Comparison of ENCODE assay signal across 1 cellular context in the genomic region with DNA sequence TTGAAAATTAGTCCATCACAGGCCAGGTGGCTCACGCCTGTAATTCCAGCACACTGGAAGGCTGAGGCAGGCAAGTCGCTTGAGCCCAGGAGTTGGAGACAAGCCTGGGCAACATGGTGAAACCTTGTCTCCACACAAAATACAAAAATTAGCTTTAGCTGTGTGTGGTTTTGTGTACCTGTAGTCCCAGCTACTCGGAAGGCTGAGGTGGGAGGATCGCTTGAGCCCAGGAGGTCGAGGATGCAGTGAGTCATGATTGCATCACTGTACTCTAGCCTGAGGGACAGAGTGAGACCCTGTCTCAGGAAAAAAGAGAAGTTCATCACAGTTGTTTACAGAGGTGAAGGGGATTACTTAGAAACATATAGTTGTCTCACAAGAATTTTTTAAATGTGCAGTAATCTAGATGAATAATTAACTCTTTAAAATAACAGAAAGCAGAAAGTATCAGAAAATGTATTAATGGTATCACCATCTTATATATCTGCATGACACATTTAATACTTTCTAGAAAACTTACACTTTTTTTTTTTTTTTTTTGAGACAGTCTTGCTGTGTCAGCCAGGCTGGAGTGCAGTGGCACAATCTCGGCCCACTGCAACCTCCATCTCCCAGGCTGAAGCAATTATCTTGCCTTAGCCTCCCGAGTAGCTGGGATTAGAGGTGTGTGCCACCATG.
TF ChIP-seq lines count a peak whose summit lies in the region.

No MANE protein-coding gene starts in this region.

TF ChIP-seq in HepG2, 621 proteins besides CTCF, POLR2A, EP300 and RAD21 (continued from another document and continues in another):
- TF ChIP-seq SOX5 (CRISPR knock-in tag; IDR thresholded peaks at IDR 0.05; ENCODE audit: borderline replicate concordance) = peak; percentile 56; the same call in 1 of the 2 replicates
- TF ChIP-seq ZNF335 (CRISPR knock-in tag; IDR thresholded peaks at IDR 0.05) = no peak
- TF ChIP-seq SMAD3 (CRISPR knock-in tag; IDR thresholded peaks at IDR 0.05) = peak; percentile 21; the same call in 1 of the 2 replicates
- peak; percentile 79 for TF ChIP-seq RARA (CRISPR knock-in tag; IDR thresholded peaks at IDR 0.05)
- TF ChIP-seq ZNF598 (CRISPR knock-in tag; IDR thresholded peaks at IDR 0.05; ENCODE audit: borderline replicate concordance) = no peak
- 0 out of 2 replicates have a peak, but pooled peaks have one; percentile 53 for TF ChIP-seq THAP11 (CRISPR knock-in tag; IDR thresholded peaks at IDR 0.05)
- TF ChIP-seq MYNN (CRISPR knock-in tag; IDR thresholded peaks at IDR 0.05; ENCODE audit: low read depth) = no peak
- TF ChIP-seq FOXA3 (CRISPR knock-in tag; IDR thresholded peaks at IDR 0.05) = peak; percentile 87
- TF ChIP-seq, protein P1, sequence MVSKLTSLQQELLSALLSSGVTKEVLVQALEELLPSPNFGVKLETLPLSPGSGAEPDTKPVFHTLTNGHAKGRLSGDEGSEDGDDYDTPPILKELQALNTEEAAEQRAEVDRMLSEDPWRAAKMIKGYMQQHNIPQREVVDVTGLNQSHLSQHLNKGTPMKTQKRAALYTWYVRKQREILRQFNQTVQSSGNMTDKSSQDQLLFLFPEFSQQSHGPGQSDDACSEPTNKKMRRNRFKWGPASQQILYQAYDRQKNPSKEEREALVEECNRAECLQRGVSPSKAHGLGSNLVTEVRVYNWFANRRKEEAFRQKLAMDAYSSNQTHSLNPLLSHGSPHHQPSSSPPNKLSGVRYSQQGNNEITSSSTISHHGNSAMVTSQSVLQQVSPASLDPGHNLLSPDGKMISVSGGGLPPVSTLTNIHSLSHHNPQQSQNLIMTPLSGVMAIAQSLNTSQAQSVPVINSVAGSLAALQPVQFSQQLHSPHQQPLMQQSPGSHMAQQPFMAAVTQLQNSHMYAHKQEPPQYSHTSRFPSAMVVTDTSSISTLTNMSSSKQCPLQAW (CRISPR knock-in tag; IDR thresholded peaks at IDR 0.05) = 0 out of 2 replicates have a peak, but pooled peaks have one; percentile 40
- TF ChIP-seq KMT2A (CRISPR knock-in tag; IDR thresholded peaks at IDR 0.05) = peak; percentile 50; the same call in 1 of the 2 replicates
- TF ChIP-seq HNF4A (CRISPR knock-in tag; IDR thresholded peaks at IDR 0.05) = peak; percentile 52
- peak; percentile 65; the same call in 1 of the 2 replicates for TF ChIP-seq JUN (CRISPR knock-in tag; IDR thresholded peaks at IDR 0.05)
- TF ChIP-seq PITX1 (CRISPR knock-in tag; IDR thresholded peaks at IDR 0.05) = peak; percentile 56; the same call in 1 of the 2 replicates
- TF ChIP-seq, protein P2, sequence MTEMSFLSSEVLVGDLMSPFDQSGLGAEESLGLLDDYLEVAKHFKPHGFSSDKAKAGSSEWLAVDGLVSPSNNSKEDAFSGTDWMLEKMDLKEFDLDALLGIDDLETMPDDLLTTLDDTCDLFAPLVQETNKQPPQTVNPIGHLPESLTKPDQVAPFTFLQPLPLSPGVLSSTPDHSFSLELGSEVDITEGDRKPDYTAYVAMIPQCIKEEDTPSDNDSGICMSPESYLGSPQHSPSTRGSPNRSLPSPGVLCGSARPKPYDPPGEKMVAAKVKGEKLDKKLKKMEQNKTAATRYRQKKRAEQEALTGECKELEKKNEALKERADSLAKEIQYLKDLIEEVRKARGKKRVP (CRISPR knock-in tag; IDR thresholded peaks at IDR 0.05) = peak; percentile 63 to 97; a peak in 3 of 4 replicates
- TF ChIP-seq, protein P3, sequence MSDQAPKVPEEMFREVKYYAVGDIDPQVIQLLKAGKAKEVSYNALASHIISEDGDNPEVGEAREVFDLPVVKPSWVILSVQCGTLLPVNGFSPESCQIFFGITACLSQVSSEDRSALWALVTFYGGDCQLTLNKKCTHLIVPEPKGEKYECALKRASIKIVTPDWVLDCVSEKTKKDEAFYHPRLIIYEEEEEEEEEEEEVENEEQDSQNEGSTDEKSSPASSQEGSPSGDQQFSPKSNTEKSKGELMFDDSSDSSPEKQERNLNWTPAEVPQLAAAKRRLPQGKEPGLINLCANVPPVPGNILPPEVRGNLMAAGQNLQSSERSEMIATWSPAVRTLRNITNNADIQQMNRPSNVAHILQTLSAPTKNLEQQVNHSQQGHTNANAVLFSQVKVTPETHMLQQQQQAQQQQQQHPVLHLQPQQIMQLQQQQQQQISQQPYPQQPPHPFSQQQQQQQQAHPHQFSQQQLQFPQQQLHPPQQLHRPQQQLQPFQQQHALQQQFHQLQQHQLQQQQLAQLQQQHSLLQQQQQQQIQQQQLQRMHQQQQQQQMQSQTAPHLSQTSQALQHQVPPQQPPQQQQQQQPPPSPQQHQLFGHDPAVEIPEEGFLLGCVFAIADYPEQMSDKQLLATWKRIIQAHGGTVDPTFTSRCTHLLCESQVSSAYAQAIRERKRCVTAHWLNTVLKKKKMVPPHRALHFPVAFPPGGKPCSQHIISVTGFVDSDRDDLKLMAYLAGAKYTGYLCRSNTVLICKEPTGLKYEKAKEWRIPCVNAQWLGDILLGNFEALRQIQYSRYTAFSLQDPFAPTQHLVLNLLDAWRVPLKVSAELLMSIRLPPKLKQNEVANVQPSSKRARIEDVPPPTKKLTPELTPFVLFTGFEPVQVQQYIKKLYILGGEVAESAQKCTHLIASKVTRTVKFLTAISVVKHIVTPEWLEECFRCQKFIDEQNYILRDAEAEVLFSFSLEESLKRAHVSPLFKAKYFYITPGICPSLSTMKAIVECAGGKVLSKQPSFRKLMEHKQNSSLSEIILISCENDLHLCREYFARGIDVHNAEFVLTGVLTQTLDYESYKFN (CRISPR knock-in tag; conservative IDR thresholded peaks at IDR 0.05) = peak; percentile 50
- TF ChIP-seq ISX (CRISPR knock-in tag; conservative IDR thresholded peaks at IDR 0.05) = no peak
- TF ChIP-seq HDAC2 (CRISPR knock-in tag; IDR thresholded peaks at IDR 0.05) = peak; percentile 43; the same call in 1 of the 2 replicates
- no peak for TF ChIP-seq ZNF589 (CRISPR knock-in tag; conservative IDR thresholded peaks at IDR 0.05)
- TF ChIP-seq ATF7 (IDR thresholded peaks at IDR 0.05) = peak; percentile 54; the same call in 1 of the 2 replicates
- TF ChIP-seq ATF7 (CRISPR knock-in tag; IDR thresholded peaks at IDR 0.05) = no peak
- TF ChIP-seq ZNF839 (CRISPR knock-in tag; IDR thresholded peaks at IDR 0.05; ENCODE audit: borderline replicate concordance) = no peak
- TF ChIP-seq, protein P4, sequence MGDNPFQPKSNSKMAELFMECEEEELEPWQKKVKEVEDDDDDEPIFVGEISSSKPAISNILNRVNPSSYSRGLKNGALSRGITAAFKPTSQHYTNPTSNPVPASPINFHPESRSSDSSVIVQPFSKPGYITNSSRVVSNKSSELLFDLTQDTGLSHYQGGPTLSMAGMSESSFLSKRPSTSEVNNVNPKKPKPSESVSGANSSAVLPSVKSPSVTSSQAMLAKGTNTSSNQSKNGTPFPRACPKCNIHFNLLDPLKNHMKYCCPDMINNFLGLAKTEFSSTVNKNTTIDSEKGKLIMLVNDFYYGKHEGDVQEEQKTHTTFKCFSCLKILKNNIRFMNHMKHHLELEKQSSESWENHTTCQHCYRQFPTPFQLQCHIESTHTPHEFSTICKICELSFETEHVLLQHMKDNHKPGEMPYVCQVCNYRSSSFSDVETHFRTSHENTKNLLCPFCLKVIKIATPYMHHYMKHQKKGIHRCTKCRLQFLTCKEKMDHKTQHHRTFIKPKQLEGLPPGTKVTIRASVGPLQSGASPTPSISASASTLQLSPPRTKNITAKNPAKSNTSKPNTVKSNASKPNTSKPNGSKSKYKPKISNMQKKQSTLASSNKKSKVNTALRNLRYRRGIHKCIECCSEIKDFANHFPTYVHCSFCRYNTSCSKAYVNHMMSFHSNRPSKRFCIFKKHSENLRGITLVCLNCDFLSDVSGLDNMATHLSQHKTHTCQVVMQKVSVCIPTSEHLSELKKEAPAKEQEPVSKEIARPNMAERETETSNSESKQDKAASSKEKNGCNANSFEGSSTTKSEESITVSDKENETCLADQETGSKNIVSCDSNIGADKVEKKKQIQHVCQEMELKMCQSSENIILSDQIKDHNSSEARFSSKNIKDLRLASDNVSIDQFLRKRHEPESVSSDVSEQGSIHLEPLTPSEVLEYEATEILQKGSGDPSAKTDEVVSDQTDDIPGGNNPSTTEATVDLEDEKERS (CRISPR knock-in tag; IDR thresholded peaks at IDR 0.05) = 0 out of 2 replicates have a peak, but pooled peaks have one; percentile 49
- no peak for TF ChIP-seq HCFC1 (IDR thresholded peaks at IDR 0.05; ENCODE audit: low read depth, low read length)
- TF ChIP-seq JUND (CRISPR knock-in tag; IDR thresholded peaks at IDR 0.05) = peak; percentile 92
- TF ChIP-seq, protein P5, sequence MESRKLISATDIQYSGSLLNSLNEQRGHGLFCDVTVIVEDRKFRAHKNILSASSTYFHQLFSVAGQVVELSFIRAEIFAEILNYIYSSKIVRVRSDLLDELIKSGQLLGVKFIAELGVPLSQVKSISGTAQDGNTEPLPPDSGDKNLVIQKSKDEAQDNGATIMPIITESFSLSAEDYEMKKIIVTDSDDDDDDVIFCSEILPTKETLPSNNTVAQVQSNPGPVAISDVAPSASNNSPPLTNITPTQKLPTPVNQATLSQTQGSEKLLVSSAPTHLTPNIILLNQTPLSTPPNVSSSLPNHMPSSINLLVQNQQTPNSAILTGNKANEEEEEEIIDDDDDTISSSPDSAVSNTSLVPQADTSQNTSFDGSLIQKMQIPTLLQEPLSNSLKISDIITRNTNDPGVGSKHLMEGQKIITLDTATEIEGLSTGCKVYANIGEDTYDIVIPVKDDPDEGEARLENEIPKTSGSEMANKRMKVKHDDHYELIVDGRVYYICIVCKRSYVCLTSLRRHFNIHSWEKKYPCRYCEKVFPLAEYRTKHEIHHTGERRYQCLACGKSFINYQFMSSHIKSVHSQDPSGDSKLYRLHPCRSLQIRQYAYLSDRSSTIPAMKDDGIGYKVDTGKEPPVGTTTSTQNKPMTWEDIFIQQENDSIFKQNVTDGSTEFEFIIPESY (CRISPR knock-in tag; IDR thresholded peaks at IDR 0.05) = no peak
- TF ChIP-seq NR2F6 (IDR thresholded peaks at IDR 0.05) = 0 out of 2 replicates have a peak, but pooled peaks have one; percentile 38
- TF ChIP-seq NR2F6 (CRISPR knock-in tag; IDR thresholded peaks at IDR 0.05) = peak; percentile 70
- no peak for TF ChIP-seq ZNF724P (CRISPR knock-in tag; IDR thresholded peaks at IDR 0.05; ENCODE audit: borderline replicate concordance)
- 0 out of 2 replicates have a peak, but pooled peaks have one; percentile 16 for TF ChIP-seq RBFOX2 (IDR thresholded peaks at IDR 0.05; ENCODE audit: low read depth, low read length)
- TF ChIP-seq, protein P6, sequence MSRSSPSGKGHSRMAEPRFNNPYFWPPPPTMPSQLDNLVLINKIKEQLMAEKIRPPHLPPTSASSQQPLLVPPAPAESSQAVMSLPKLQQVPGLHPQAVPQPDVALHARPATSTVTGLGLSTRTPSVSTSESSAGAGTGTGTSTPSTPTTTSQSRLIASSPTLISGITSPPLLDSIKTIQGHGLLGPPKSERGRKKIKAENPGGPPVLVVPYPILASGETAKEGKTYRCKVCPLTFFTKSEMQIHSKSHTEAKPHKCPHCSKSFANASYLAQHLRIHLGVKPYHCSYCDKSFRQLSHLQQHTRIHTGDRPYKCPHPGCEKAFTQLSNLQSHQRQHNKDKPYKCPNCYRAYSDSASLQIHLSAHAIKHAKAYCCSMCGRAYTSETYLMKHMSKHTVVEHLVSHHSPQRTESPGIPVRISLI (CRISPR knock-in tag; IDR thresholded peaks at IDR 0.05; ENCODE audit: borderline replicate concordance) = peak; percentile 26; the same call in 1 of the 2 replicates
- TF ChIP-seq ZNF282 (IDR thresholded peaks at IDR 0.05; ENCODE audit: partially characterized antibody) = no peak
- TF ChIP-seq RXRB (CRISPR knock-in tag; IDR thresholded peaks at IDR 0.05; ENCODE audit: borderline replicate concordance) = peak; percentile 81
- peak; percentile 77 for TF ChIP-seq BCL6 (CRISPR knock-in tag; IDR thresholded peaks at IDR 0.05)
- no peak for TF ChIP-seq ATM (IDR thresholded peaks at IDR 0.05; ENCODE audit: borderline replicate concordance)
- TF ChIP-seq SOX6 (IDR thresholded peaks at IDR 0.05) = no peak
- peak; percentile 53; the same call in 1 of the 2 replicates for TF ChIP-seq SOX6 (CRISPR knock-in tag; IDR thresholded peaks at IDR 0.05)
- peak; percentile 50; the same call in 1 of the 2 replicates for TF ChIP-seq HMG20A (CRISPR knock-in tag; IDR thresholded peaks at IDR 0.05; ENCODE audit: borderline replicate concordance)
- TF ChIP-seq KLF16 (CRISPR knock-in tag; IDR thresholded peaks at IDR 0.05) = peak in 1 of 2 experiments; percentile 39; a peak in 1 of 4 replicates
- TF ChIP-seq GABPB1 (CRISPR knock-in tag; IDR thresholded peaks at IDR 0.05) = peak; percentile 32; the same call in 1 of the 2 replicates
- peak; percentile 92 for TF ChIP-seq CEBPB (IDR thresholded peaks at IDR 0.05; ENCODE audit: borderline replicate concordance, low read depth, low read length)
- TF ChIP-seq ZNF205 (CRISPR knock-in tag; IDR thresholded peaks at IDR 0.05) = 0 out of 2 replicates have a peak, but pooled peaks have one; percentile 50
- no peak for TF ChIP-seq ZNF496 (CRISPR knock-in tag; IDR thresholded peaks at IDR 0.05; ENCODE audit: insufficient replicate concordance)
- TF ChIP-seq GTF3A (CRISPR knock-in tag; conservative IDR thresholded peaks at IDR 0.05) = no peak
- no peak for TF ChIP-seq ZNF225 (CRISPR knock-in tag; IDR thresholded peaks at IDR 0.05)
- TF ChIP-seq REPIN1 (CRISPR knock-in tag; IDR thresholded peaks at IDR 0.05; ENCODE audit: borderline replicate concordance, low read depth) = no peak
- peak; percentile 61; the same call in 1 of the 2 replicates for TF ChIP-seq ETV5 (CRISPR knock-in tag; IDR thresholded peaks at IDR 0.05; ENCODE audit: borderline replicate concordance)
- 0 out of 2 replicates have a peak, but pooled peaks have one; percentile 48 for TF ChIP-seq KMT2B (CRISPR knock-in tag; IDR thresholded peaks at IDR 0.05)
- TF ChIP-seq GABPA (IDR thresholded peaks at IDR 0.05; ENCODE audit: low read depth, low read length) = no peak
- TF ChIP-seq GABPA (CRISPR knock-in tag; IDR thresholded peaks at IDR 0.05; ENCODE audit: low read depth) = no peak
- 0 out of 2 replicates have a peak, but pooled peaks have one; percentile 33 for TF ChIP-seq FOXK1 (CRISPR knock-in tag; IDR thresholded peaks at IDR 0.05; ENCODE audit: borderline replicate concordance, low read depth)
- TF ChIP-seq, protein P7, sequence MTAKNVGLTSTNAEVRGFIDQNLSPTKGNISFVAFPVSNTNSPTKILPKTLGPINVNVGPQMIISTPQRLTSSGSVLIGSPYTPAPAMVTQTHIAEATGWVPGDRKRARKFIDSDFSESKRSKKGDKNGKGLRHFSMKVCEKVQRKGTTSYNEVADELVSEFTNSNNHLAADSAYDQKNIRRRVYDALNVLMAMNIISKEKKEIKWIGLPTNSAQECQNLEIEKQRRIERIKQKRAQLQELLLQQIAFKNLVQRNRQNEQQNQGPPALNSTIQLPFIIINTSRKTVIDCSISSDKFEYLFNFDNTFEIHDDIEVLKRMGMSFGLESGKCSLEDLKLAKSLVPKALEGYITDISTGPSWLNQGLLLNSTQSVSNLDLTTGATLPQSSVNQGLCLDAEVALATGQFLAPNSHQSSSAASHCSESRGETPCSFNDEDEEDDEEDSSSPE (CRISPR knock-in tag; IDR thresholded peaks at IDR 0.05) = no peak
- TF ChIP-seq FOXP1 (IDR thresholded peaks at IDR 0.05) = no peak
- TF ChIP-seq FOXP1 (CRISPR knock-in tag; IDR thresholded peaks at IDR 0.05) = peak; percentile 37; the same call in 1 of the 2 replicates
- peak; percentile 24; the same call in 1 of the 2 replicates for TF ChIP-seq NFKBIZ (CRISPR knock-in tag; IDR thresholded peaks at IDR 0.05)
- no peak for TF ChIP-seq KAT7 (CRISPR knock-in tag; IDR thresholded peaks at IDR 0.05; ENCODE audit: borderline replicate concordance)
